18 cellular contexts compared by ENCODE assay signal in the genomic region with DNA sequence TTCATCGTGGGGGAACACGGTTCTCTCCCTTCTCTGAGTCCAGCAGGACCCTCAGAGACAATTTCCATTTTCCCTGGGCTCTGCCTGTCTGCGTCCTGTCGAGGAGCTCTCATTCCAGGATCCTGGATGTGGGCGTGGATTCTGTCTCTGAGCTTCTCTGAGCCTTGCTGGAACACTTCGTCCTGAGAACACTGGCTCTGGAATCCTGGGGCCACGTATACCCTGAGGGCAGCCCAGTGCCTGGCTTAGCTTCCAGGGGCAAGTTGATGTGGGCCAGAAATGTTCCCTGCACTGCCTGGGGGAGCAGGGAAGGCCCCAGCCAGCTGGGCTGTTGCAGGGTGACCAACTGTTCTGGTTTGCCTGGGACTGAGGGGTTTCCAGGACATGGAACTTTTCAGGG.
"Had no signal": no experiment of that assay in that cellular context is flagged by ENCODE, and none has a peak within 500 bp of the region (broad histone marks: within the 10 kb centered on the region; RNA-seq: fewer than 3 reads in every experiment).

No MANE protein-coding gene starts in this region.

- DNase-seq: activated CD4-positive, alpha-beta T cell treated with anti-CD3 and anti-CD28 coated beads, Interleukin-2, amount 50 U/mL, for 4 hours; activated CD4-positive, CD25-positive, alpha-beta regulatory T cell treated with anti-CD3 and anti-CD28 coated beads, Interleukin-2, amount 50 U/mL, for 72 hours; activated CD8-positive, alpha-beta memory T cell treated with anti-CD3 and anti-CD28 coated beads, Interleukin-2, amount 10 ng/mL, durations not matched to agents 7 days and 5 days; activated gamma-delta T cell treated with Interleukin-2 at 50 U/mL for 16 hours; activated naive CD8-positive, alpha-beta T cell treated with anti-CD3 and anti-CD28 coated beads, Interleukin-2, amount 50 U/mL, for 24 hours; activated T-cell treated with anti-CD3 and anti-CD28 coated beads, Interleukin-2, amount 50 U/mL, for 48 hours; esophagus squamous epithelium; foreskin keratinocyte; mammary epithelial cell; mucosa of descending colon; naive thymus-derived CD8-positive, alpha-beta T cell; occipital lobe; psoas muscle; SHP77 treated with DMSO at 0.1 percent for 48 hours; SW 1271; T-helper 9 cell; tibial artery had no signal

- H3K9me3 Mint-ChIP-seq: activated naive CD8-positive, alpha-beta T cell treated with anti-CD3 and anti-CD28 coated beads, Interleukin-2, amount 50 U/mL, for 24 hours had no signal

- H3K27ac Mint-ChIP-seq: activated CD8-positive, alpha-beta memory T cell treated with anti-CD3 and anti-CD28 coated beads, Interleukin-2, amount 10 ng/mL, durations not matched to agents 7 days and 5 days; activated naive CD8-positive, alpha-beta T cell treated with anti-CD3 and anti-CD28 coated beads, Interleukin-2, amount 50 U/mL, for 24 hours; naive thymus-derived CD8-positive, alpha-beta T cell had no signal

- H3K36me3 Mint-ChIP-seq: activated CD8-positive, alpha-beta memory T cell treated with anti-CD3 and anti-CD28 coated beads, Interleukin-2, amount 10 ng/mL, durations not matched to agents 7 days and 5 days; naive thymus-derived CD8-positive, alpha-beta T cell had no signal

- H3K4me3 ChIP-seq: cardiac muscle cell, esophagus squamous epithelium, mucosa of descending colon, psoas muscle, tibial artery had no signal

- H3K27me3 ChIP-seq: cardiac muscle cell, esophagus squamous epithelium, foreskin keratinocyte, tibial artery had no signal

- H3K4me1 ChIP-seq: foreskin keratinocyte, psoas muscle, tibial artery had no signal

- H3K4me3 Mint-ChIP-seq: activated CD8-positive, alpha-beta memory T cell treated with anti-CD3 and anti-CD28 coated beads, Interleukin-2, amount 10 ng/mL, durations not matched to agents 7 days and 5 days; activated naive CD8-positive, alpha-beta T cell treated with anti-CD3 and anti-CD28 coated beads, Interleukin-2, amount 50 U/mL, for 24 hours; naive thymus-derived CD8-positive, alpha-beta T cell had no signal

- ATAC-seq: activated CD8-positive, alpha-beta memory T cell treated with anti-CD3 and anti-CD28 coated beads, Interleukin-2, amount 10 ng/mL, durations not matched to agents 7 days and 5 days; activated naive CD8-positive, alpha-beta T cell treated with anti-CD3 and anti-CD28 coated beads, Interleukin-2, amount 50 U/mL, for 24 hours; foreskin keratinocyte; mucosa of descending colon; naive thymus-derived CD8-positive, alpha-beta T cell had no signal

- H3K9me3 ChIP-seq: mucosa of descending colon, psoas muscle, tibial artery had no signal

- H3K36me3 ChIP-seq: cardiac muscle cell, esophagus squamous epithelium, tibial artery had no signal

- H3K4me1 Mint-ChIP-seq: activated CD8-positive, alpha-beta memory T cell treated with anti-CD3 and anti-CD28 coated beads, Interleukin-2, amount 10 ng/mL, durations not matched to agents 7 days and 5 days; activated naive CD8-positive, alpha-beta T cell treated with anti-CD3 and anti-CD28 coated beads, Interleukin-2, amount 50 U/mL, for 24 hours; naive thymus-derived CD8-positive, alpha-beta T cell had no signal

- H3K27ac ChIP-seq: cardiac muscle cell, esophagus squamous epithelium, foreskin keratinocyte, psoas muscle, tibial artery had no signal
